In genomic region chr19:4171676-4172075, GRCh38 we compare ENCODE assay signal across 28 cellular contexts. TPM values are rescaled to one million over a fixed set of nuclear protein-coding genes. Genes with fewer than 3 reads are reported as not detected.
"Had no signal": no experiment of that assay in that cellular context is flagged by ENCODE, and none has a peak within 500 bp of the region (broad histone marks: within the 10 kb centered on the region; RNA-seq: fewer than 3 reads in every experiment).

No MANE protein-coding gene starts in this region.

- H3K27ac ChIP-seq: adrenal gland, WERI-Rb-1 had no signal

- H3K9me3 ChIP-seq: adrenal gland, MG63 had no signal

- DNase-seq: activated CD4-positive, alpha-beta T cell treated with anti-CD3 and anti-CD28 coated beads for 36 hours; activated CD4-positive, alpha-beta T cell treated with anti-CD3 and anti-CD28 coated beads, Interleukin-2, amount 50 U/mL, for 1 hour; activated CD8-positive, alpha-beta memory T cell treated with anti-CD3 and anti-CD28 coated beads, Interleukin-2, amount 50 U/mL, for 4 hours; activated CD8-positive, alpha-beta T cell treated with anti-CD3 and anti-CD28 coated beads for 36 hours; activated gamma-delta T cell treated with Interleukin-2 at 50 U/mL for 16 hours; activated naive CD4-positive, alpha-beta T cell treated with anti-CD3 and anti-CD28 coated beads, Interleukin-2, amount 50 U/mL, for 16 hours; activated naive CD8-positive, alpha-beta T cell treated with anti-CD3 and anti-CD28 coated beads, Interleukin-2, amount 10 ng/mL, durations not matched to agents 7 days and 5 days; activated T-cell treated with anti-CD3 and anti-CD28 coated beads, Interleukin-2, amount 50 U/mL, for 72 hours; adrenal gland; anterior cingulate cortex; caudate nucleus; MG63; MV-4-11; NCI-H1092 treated with DMSO at 0.1 percent for 48 hours; NCI-H1417 treated with DMSO at 0.1 percent for 48 hours; NCI-H1694; NCI-H2029; NCI-H2107; NCI-H345; NCI-H510A; NCI-H526 treated with DMSO at 0.1 percent for 48 hours; NCI-H82; SIG-M5; T-helper 1 cell; WERI-Rb-1 had no signal

- H3K27me3 ChIP-seq: adrenal gland had no signal

- ATAC-seq: activated CD4-positive, alpha-beta T cell treated with anti-CD3 and anti-CD28 coated beads for 36 hours; activated CD8-positive, alpha-beta T cell treated with anti-CD3 and anti-CD28 coated beads for 36 hours; activated T-cell treated with anti-CD3 and anti-CD28 coated beads, Interleukin-2, amount 50 U/mL, for 72 hours had no signal

- H3K36me3 ChIP-seq: MG63, WERI-Rb-1 had no signal

- H3K4me3 ChIP-seq: adrenal gland, MG63 had no signal

RNA-seq across cellular contexts. Expression of gene CREB3L3, which starts 18.2 kb away (rescaled TPM):
- total RNA-seq: activated CD4-positive, alpha-beta T cell treated with anti-CD3 and anti-CD28 coated beads for 36 hours; activated CD8-positive, alpha-beta T cell treated with anti-CD3 and anti-CD28 coated beads for 36 hours; activated naive CD8-positive, alpha-beta T cell treated with anti-CD3 and anti-CD28 coated beads, Interleukin-2, amount 10 ng/mL, durations not matched to agents 7 days and 5 days; chondrocyte; RPMI7951 had no signal

RNA-seq across cellular contexts. Expression of gene EBI3, which starts 57.6 kb away (rescaled TPM):
- total RNA-seq: OCI-LY7 had no signal
